ENCODE assay signal across 7 cellular contexts in genomic region chr19:1468274-1469199, GRCh38.
A peak's percentile ranks its signal among the peaks of the same experiment; 100 is the strongest.
DNase-seq lines count a peak whose midpoint lies in the region; ATAC-seq and TF ChIP-seq lines count a peak whose summit lies in the region.
"Had no signal": no experiment of that assay in that cellular context is flagged by ENCODE, and none has a peak within 500 bp of the region (broad histone marks: within the 10 kb centered on the region; RNA-seq: fewer than 3 reads in every experiment).

No MANE protein-coding gene starts in this region.

- H3K27ac ChIP-seq in BLaER1 (no peak overlapping the region), RWPE1 (peak overlapping the region; percentile 85)

- H3K27me3 ChIP-seq in BLaER1 = peaks cover 93% of the 10 kb centered on the region

- H3K9ac ChIP-seq in BLaER1 = peak overlapping the region; percentile 24; the same call in 1 of the 2 replicates

- H3K9me3 ChIP-seq in BLaER1 = no peaks in the 10 kb centered on the region

- ATAC-seq in GM19035 (IDR thresholded peaks at IDR 0.05; ENCODE audit: unreplicated experiment) = no peak
- ATAC-seq: left colon had no signal

- H3K36me3 ChIP-seq in BLaER1 = peaks cover 25% of the 10 kb centered on the region; the same call in 1 of the 2 replicates

- peak; percentile 33 for TF ChIP-seq CTCF in RWPE1 (conservative IDR thresholded peaks at IDR 0.05; ENCODE audit: low read depth)

- peak overlapping the region; percentile 98 for H3K4me2 ChIP-seq in BLaER1

- H3K4me3 ChIP-seq in BLaER1 = peak overlapping the region; percentile 64

- peaks cover 55% of the 10 kb centered on the region for H3K4me1 ChIP-seq in BLaER1

- POLR2A ChIA-PET in RWPE1 (lab: Yijun Ruan, JAX; ENCODE audit: low non-redundant PET) = no interaction called here

- peaks cover 100% of the 10 kb centered on the region for H4K20me1 ChIP-seq in BLaER1

- no peak for DNase-seq in RWPE1 (ENCODE audit: low spot score)
- DNase-seq in iPS-NIHi7 (ENCODE audit: extremely low spot score) = peak; percentile 42
- no peak for DNase-seq in NCI-H187 treated with DMSO at 0.1 percent for 48 hours (lab: John Stamatoyannopoulos, UW)
- no peak for DNase-seq in cortex of kidney (lab: John Stamatoyannopoulos, UW)

- CTCF ChIA-PET in RWPE1 (lab: Yijun Ruan, JAX) = interaction anchor here (0.6 to 2.3 kb wide), 6 partner anchors 10 to 135 kb away, joined by 3 to 11 read pairs (median 5); no protein-coding TSS in a partner anchor
